ENCODE assay signal across 14 cellular contexts in genomic region chr1:27473755-27474154, GRCh38.
A peak's percentile ranks its signal among the peaks of the same experiment; 100 is the strongest.
DNase-seq lines count a peak whose midpoint lies in the region; ATAC-seq and TF ChIP-seq lines count a peak whose summit lies in the region.
"Had no signal": no experiment of that assay in that cellular context is flagged by ENCODE, and none has a peak within 500 bp of the region (broad histone marks: within the 10 kb centered on the region; RNA-seq: fewer than 3 reads in every experiment).

No MANE protein-coding gene starts in this region.

- no peak for TF ChIP-seq EP300 in Ishikawa (IDR thresholded peaks at IDR 0.05; ENCODE audit: borderline replicate concordance)

- intact Hi-C loops in dendritic cell treated with granulocyte-macrophage colony-stimulating factor and Interleukin-4, amounts not matched to agents 40 ng/mL and 50 ng/mL, for 4 days (cut with micrococcal nuclease): no loop called here

- peak overlapping the region; percentile 24 for H3K27ac Mint-ChIP-seq in activated T-cell treated with anti-CD3 and anti-CD28 coated beads, Interleukin-2, amount 50 U/mL, for 24 hours
- H3K27ac Mint-ChIP-seq in dendritic cell treated with granulocyte-macrophage colony-stimulating factor and Interleukin-4, amounts not matched to agents 40 ng/mL and 50 ng/mL, for 4 days: peak overlapping the region; percentile 25
- peak overlapping the region; percentile 38 for H3K27ac Mint-ChIP-seq in stimulated activated effector memory CD8-positive, alpha-beta T cell treated with anti-CD3 and anti-CD28 coated beads, Interleukin-12 subunit alpha, Interleukin-12 subunit beta, amount 100 ng/mL, for 72 hours
- H3K27ac Mint-ChIP-seq: GM23338 had no signal

- H3K4me1 Mint-ChIP-seq in activated T-cell treated with anti-CD3 and anti-CD28 coated beads, Interleukin-2, amount 50 U/mL, for 24 hours (ENCODE audit: low read depth): peaks cover 82% of the 10 kb centered on the region
- peaks cover 93% of the 10 kb centered on the region for H3K4me1 Mint-ChIP-seq in dendritic cell treated with granulocyte-macrophage colony-stimulating factor and Interleukin-4, amounts not matched to agents 40 ng/mL and 50 ng/mL, for 4 days (ENCODE audit: low read depth)
- H3K4me1 Mint-ChIP-seq in stimulated activated effector memory CD8-positive, alpha-beta T cell treated with anti-CD3 and anti-CD28 coated beads, Interleukin-12 subunit alpha, Interleukin-12 subunit beta, amount 100 ng/mL, for 72 hours: peaks cover 87% of the 10 kb centered on the region

- ATAC-seq in stimulated activated effector memory CD8-positive, alpha-beta T cell treated with anti-CD3 and anti-CD28 coated beads, Interleukin-12 subunit alpha, Interleukin-12 subunit beta, amount 100 ng/mL, for 72 hours: no peak
- no peak for ATAC-seq in GM21390 (IDR thresholded peaks at IDR 0.05; ENCODE audit: unreplicated experiment)

- DNase-seq in activated T-cell treated with anti-CD3 and anti-CD28 coated beads, Interleukin-2, amount 50 U/mL, for 24 hours: no peak
- DNase-seq in activated T-cell treated with anti-CD3 and anti-CD28 coated beads, Interleukin-2, amount 50 U/mL, for 1 hour: no peak
- no peak for DNase-seq in stimulated activated effector memory CD8-positive, alpha-beta T cell treated with anti-CD3 and anti-CD28 coated beads, Interleukin-12 subunit alpha, Interleukin-12 subunit beta, amount 100 ng/mL, for 72 hours (ENCODE audit: low spot score in 2 of 2)
- DNase-seq in NCI-H2029 (lab: John Stamatoyannopoulos, UW) (no peak), inferior parietal cortex (ENCODE audit: extremely low spot score) (no peak)
- DNase-seq: activated gamma-delta T cell treated with Interleukin-2 at 50 U/mL for 16 hours, cerebellar nuclear complex, EL, occipital lobe, uterus had no signal

- no peaks in the 10 kb centered on the region for H3K9me3 Mint-ChIP-seq in activated T-cell treated with anti-CD3 and anti-CD28 coated beads, Interleukin-2, amount 50 U/mL, for 24 hours
- H3K9me3 Mint-ChIP-seq in dendritic cell treated with granulocyte-macrophage colony-stimulating factor and Interleukin-4, amounts not matched to agents 40 ng/mL and 50 ng/mL, for 4 days: no peaks in the 10 kb centered on the region
- H3K9me3 Mint-ChIP-seq in stimulated activated effector memory CD8-positive, alpha-beta T cell treated with anti-CD3 and anti-CD28 coated beads, Interleukin-12 subunit alpha, Interleukin-12 subunit beta, amount 100 ng/mL, for 72 hours: no peaks in the 10 kb centered on the region
- H3K9me3 Mint-ChIP-seq: GM23338 had no signal

- no peaks in the 10 kb centered on the region for H3K27me3 Mint-ChIP-seq in activated T-cell treated with anti-CD3 and anti-CD28 coated beads, Interleukin-2, amount 50 U/mL, for 24 hours
- H3K27me3 Mint-ChIP-seq in dendritic cell treated with granulocyte-macrophage colony-stimulating factor and Interleukin-4, amounts not matched to agents 40 ng/mL and 50 ng/mL, for 4 days: no peaks in the 10 kb centered on the region

- H3K36me3 Mint-ChIP-seq in activated T-cell treated with anti-CD3 and anti-CD28 coated beads, Interleukin-2, amount 50 U/mL, for 24 hours (ENCODE audit: low read depth): peaks cover 52% of the 10 kb centered on the region
- H3K36me3 Mint-ChIP-seq in dendritic cell treated with granulocyte-macrophage colony-stimulating factor and Interleukin-4, amounts not matched to agents 40 ng/mL and 50 ng/mL, for 4 days (ENCODE audit: low read depth): peaks cover 70% of the 10 kb centered on the region
- H3K36me3 Mint-ChIP-seq in stimulated activated effector memory CD8-positive, alpha-beta T cell treated with anti-CD3 and anti-CD28 coated beads, Interleukin-12 subunit alpha, Interleukin-12 subunit beta, amount 100 ng/mL, for 72 hours: peaks cover 63% of the 10 kb centered on the region

- peak overlapping the region; percentile 26 for H3K4me3 Mint-ChIP-seq in activated T-cell treated with anti-CD3 and anti-CD28 coated beads, Interleukin-2, amount 50 U/mL, for 24 hours
- H3K4me3 Mint-ChIP-seq in dendritic cell treated with granulocyte-macrophage colony-stimulating factor and Interleukin-4, amounts not matched to agents 40 ng/mL and 50 ng/mL, for 4 days: no peak overlapping the region
- peak overlapping the region; percentile 19 for H3K4me3 Mint-ChIP-seq in stimulated activated effector memory CD8-positive, alpha-beta T cell treated with anti-CD3 and anti-CD28 coated beads, Interleukin-12 subunit alpha, Interleukin-12 subunit beta, amount 100 ng/mL, for 72 hours
- H3K4me3 Mint-ChIP-seq: GM23338 had no signal

- TF ChIP-seq RAD21 in Ishikawa (IDR thresholded peaks at IDR 0.05; ENCODE audit: low read depth): no peak

TF ChIP-seq in Ishikawa, 13 proteins besides CTCF, POLR2A, EP300 and RAD21:
- TF ChIP-seq USF1 (IDR thresholded peaks at IDR 0.05) (no peak), CEBPB (IDR thresholded peaks at IDR 0.05) (no peak), TAF1 (IDR thresholded peaks at IDR 0.05; ENCODE audit: low read depth) (no peak), NFIC (IDR thresholded peaks at IDR 0.05) (peak; percentile 56), CREB1 (IDR thresholded peaks at IDR 0.05; ENCODE audit: low read depth) (no peak), REST (IDR thresholded peaks at IDR 0.05; ENCODE audit: low read depth) (no peak), TCF12 (IDR thresholded peaks at IDR 0.05; ENCODE audit: low read depth) (0 out of 2 replicates have a peak, but pooled peaks have one; percentile 43), EGR1 (IDR thresholded peaks at IDR 0.05) (0 out of 2 replicates have a peak, but pooled peaks have one; percentile 22)
